Comparison of ENCODE assay signal across 24 cellular contexts in the genomic region with DNA sequence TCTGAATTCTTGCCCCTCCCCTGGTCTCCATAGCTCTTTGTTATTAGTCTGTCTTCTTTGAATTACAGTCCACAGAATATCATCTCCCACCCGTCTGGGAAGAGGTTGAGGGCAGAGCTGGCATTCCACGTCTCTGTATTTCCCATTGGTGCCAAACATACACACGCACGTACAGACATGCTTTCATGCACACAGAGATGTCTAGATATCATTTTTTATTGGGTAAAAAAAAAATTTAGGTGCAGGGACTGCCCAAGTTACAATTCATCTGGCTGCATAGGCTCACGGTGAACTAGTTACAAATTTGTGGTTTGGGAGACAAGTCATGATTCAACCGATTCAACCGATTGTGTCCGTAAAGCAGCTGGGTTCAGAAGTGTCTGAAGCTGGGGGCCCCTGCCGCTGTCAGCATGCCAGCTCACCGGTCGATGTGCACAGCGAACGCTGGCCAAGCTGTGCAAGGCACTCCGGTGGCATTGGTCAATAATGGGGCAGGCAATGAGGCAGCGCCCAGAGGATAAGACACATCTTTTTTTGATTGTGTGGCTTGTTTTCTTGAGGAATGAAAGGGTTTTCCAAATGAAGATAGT.
DNase-seq lines count a peak whose midpoint lies in the region; ATAC-seq and TF ChIP-seq lines count a peak whose summit lies in the region.
"Had no signal": no experiment of that assay in that cellular context is flagged by ENCODE, and none has a peak within 500 bp of the region (broad histone marks: within the 10 kb centered on the region; RNA-seq: fewer than 3 reads in every experiment).

No MANE protein-coding gene starts in this region.

- H3K27ac Mint-ChIP-seq in endothelial cell (ENCODE audit: unreplicated experiment) = peak overlapping the region; percentile 28
- H3K27ac Mint-ChIP-seq: CD4-positive, alpha-beta T cell; HFFc6 had no signal

- H3K9me3 ChIP-seq in prostate gland = no peaks in the 10 kb centered on the region
- H3K9me3 ChIP-seq: A549; BLaER1 treated with 17β-estradiol and CSF1 and Interleukin-3, amounts not matched to agents 10 nM and 100 nM; HAP-1; SJSA1 had no signal

- H3K27ac ChIP-seq in RWPE1 (peak overlapping the region; percentile 52), prostate gland (peak overlapping the region; percentile 5 to 12)
- H3K27ac ChIP-seq: A549; BLaER1 treated with 17β-estradiol and CSF1 and Interleukin-3, amounts not matched to agents 10 nM and 100 nM; SJSA1 had no signal

- H3K27me3 ChIP-seq in prostate gland (replicated peaks; ENCODE audit: insufficient read depth) = no peaks in the 10 kb centered on the region
- H3K27me3 ChIP-seq: BLaER1 treated with 17β-estradiol and CSF1 and Interleukin-3, amounts not matched to agents 10 nM and 100 nM had no signal

- H3K4me1 Mint-ChIP-seq in endothelial cell (ENCODE audit: unreplicated experiment) = no peaks in the 10 kb centered on the region

- H3K9me3 Mint-ChIP-seq in endothelial cell (ENCODE audit: unreplicated experiment) = no peaks in the 10 kb centered on the region
- H3K9me3 Mint-ChIP-seq: CD4-positive, alpha-beta T cell; HFFc6 had no signal

- no peak for TF ChIP-seq POLR2A in prostate gland (IDR thresholded peaks at IDR 0.05)

- H3K4me3 Mint-ChIP-seq in endothelial cell (ENCODE audit: unreplicated experiment) = no peak overlapping the region
- H3K4me3 Mint-ChIP-seq: CD4-positive, alpha-beta T cell; HFFc6 had no signal

- POLR2A ChIA-PET in RWPE1 (lab: Yijun Ruan, JAX; ENCODE audit: low non-redundant PET) = no interaction called here

- no peaks in the 10 kb centered on the region for H3K4me1 ChIP-seq in prostate gland (replicated peaks)
- H3K4me1 ChIP-seq: HAP-1 had no signal

- CTCF ChIA-PET in RWPE1 (lab: Yijun Ruan, JAX) = interaction anchor here (1.0 kb wide), 1 partner anchor 128 kb away, joined by 3 read pairs; no protein-coding TSS in a partner anchor

- ATAC-seq in GM19023 (IDR thresholded peaks at IDR 0.05; ENCODE audit: unreplicated experiment) = no peak
- ATAC-seq in GM19455 (IDR thresholded peaks at IDR 0.05; ENCODE audit: unreplicated experiment) = no peak
- ATAC-seq: A549, K562, Panc1 had no signal

- H3K4me3 ChIP-seq in prostate gland = no peak overlapping the region
- H3K4me3 ChIP-seq: A549; BLaER1 treated with 17β-estradiol and CSF1 and Interleukin-3, amounts not matched to agents 10 nM and 100 nM; HAP-1; K562; SJSA1 had no signal

- peaks cover 7% of the 10 kb centered on the region for H3K27me3 Mint-ChIP-seq in endothelial cell (ENCODE audit: unreplicated experiment)
- H3K27me3 Mint-ChIP-seq: CD4-positive, alpha-beta T cell had no signal

- DNase-seq in MV-4-11 (lab: John Stamatoyannopoulos, UW) = peak; percentile 34
- no peak for DNase-seq in RWPE1 (ENCODE audit: low spot score)
- DNase-seq in endothelial cell (ENCODE audit: low spot score) = no peak
- peak; percentile 18 for DNase-seq in prostate gland (ENCODE audit: low spot score)
- DNase-seq in T1000 (lab: John Stamatoyannopoulos, UW) = no peak
- DNase-seq: AML-193; CD4-positive, alpha-beta T cell; GOT3; HFFc6; Kasumi-1; NCI-H1417 treated with DMSO at 0.1 percent for 48 hours; NCI-H1694 treated with DMSO at 0.1 percent for 48 hours; NCI-H2081; NCI-H2227 treated with DMSO at 0.1 percent for 48 hours; NCI-H510A; NCI-H69 had no signal

- intact Hi-C loops in prostate gland (cut with DNase I) = no loop called here

- no peak for TF ChIP-seq CTCF in RWPE1 (conservative IDR thresholded peaks at IDR 0.05; ENCODE audit: low read depth)
- no peak for TF ChIP-seq CTCF in endothelial cell (IDR thresholded peaks at IDR 0.05; ENCODE audit: unreplicated experiment)
- TF ChIP-seq CTCF in prostate gland (IDR thresholded peaks at IDR 0.05) = no peak

- H3K36me3 ChIP-seq in prostate gland = no peaks in the 10 kb centered on the region
- H3K36me3 ChIP-seq: BLaER1 treated with 17β-estradiol and CSF1 and Interleukin-3, amounts not matched to agents 10 nM and 100 nM; HAP-1; SJSA1 had no signal

- WGBS in prostate gland = 28% methylated on average over 15 of the region's 15 CpGs

- H3K36me3 Mint-ChIP-seq in endothelial cell (ENCODE audit: low read depth, unreplicated experiment) = peaks cover 7% of the 10 kb centered on the region

Comparison
In these comparisons a context has a peak if more than half of its experiments do, and no peak if none do; other contexts are left out.
1. DNase-seq: peak in MV-4-11 (single experiment) and prostate gland (single experiment); none in RWPE1 (single experiment), endothelial cell (single experiment) and T1000 (single experiment).